ENCODE assay signal across 18 cellular contexts in genomic region chr21:38795475-38795874, GRCh38.
"Had no signal": no experiment of that assay in that cellular context is flagged by ENCODE, and none has a peak within 500 bp of the region (broad histone marks: within the 10 kb centered on the region; RNA-seq: fewer than 3 reads in every experiment).

No MANE protein-coding gene starts in this region.

- H3K4me3 ChIP-seq: cardiac muscle cell, lower lobe of right lung, transverse colon, vagina had no signal

- H3K27me3 Mint-ChIP-seq: stimulated activated naive CD8-positive, alpha-beta T cell treated with anti-CD3 and anti-CD28 coated beads, Interleukin-15, Interleukin-2, amounts not matched to agents 100 ng/mL and 50 ng/mL, for 24 hours had no signal

- ATAC-seq: activated CD8-positive, alpha-beta memory T cell treated with anti-CD3 and anti-CD28 coated beads, Interleukin-2, amount 10 ng/mL, durations not matched to agents 7 days and 5 days; activated T-helper 17 cell treated with anti-CD3 and anti-CD28 coated beads, Interleukin-2, amount 50 U/mL, for 72 hours; left colon; lower lobe of right lung had no signal

- H3K27ac ChIP-seq: cardiac muscle cell, lower lobe of right lung, vagina had no signal

- H3K9me3 ChIP-seq: lower lobe of right lung, transverse colon, vagina had no signal

- H3K27me3 ChIP-seq: cardiac muscle cell, transverse colon, vagina had no signal

- H3K4me3 Mint-ChIP-seq: activated B cell treated with CpG ODN at 0.5 μM for 24 hours; activated CD4-positive, alpha-beta memory T cell treated with anti-CD3 and anti-CD28 coated beads, Interleukin-2, amount 10 ng/mL, durations not matched to agents 7 days and 5 days; activated CD8-positive, alpha-beta memory T cell treated with anti-CD3 and anti-CD28 coated beads, Interleukin-2, amount 10 ng/mL, durations not matched to agents 7 days and 5 days; activated naive CD8-positive, alpha-beta T cell treated with anti-CD3 and anti-CD28 coated beads, Interleukin-2, amount 10 ng/mL, durations not matched to agents 7 days and 5 days; activated T-helper 17 cell treated with anti-CD3 and anti-CD28 coated beads, Interleukin-2, amount 50 U/mL, for 72 hours; nephron; stimulated activated naive CD8-positive, alpha-beta T cell treated with anti-CD3 and anti-CD28 coated beads, Interleukin-15, Interleukin-2, amounts not matched to agents 100 ng/mL and 50 ng/mL, for 24 hours had no signal

- H3K27ac Mint-ChIP-seq: activated B cell treated with CpG ODN at 0.5 μM for 24 hours; activated CD4-positive, alpha-beta memory T cell treated with anti-CD3 and anti-CD28 coated beads, Interleukin-2, amount 10 ng/mL, durations not matched to agents 7 days and 5 days; activated CD8-positive, alpha-beta memory T cell treated with anti-CD3 and anti-CD28 coated beads, Interleukin-2, amount 10 ng/mL, durations not matched to agents 7 days and 5 days; activated naive CD8-positive, alpha-beta T cell treated with anti-CD3 and anti-CD28 coated beads, Interleukin-2, amount 10 ng/mL, durations not matched to agents 7 days and 5 days; activated T-helper 17 cell treated with anti-CD3 and anti-CD28 coated beads, Interleukin-2, amount 50 U/mL, for 72 hours; nephron; stimulated activated naive CD8-positive, alpha-beta T cell treated with anti-CD3 and anti-CD28 coated beads, Interleukin-15, Interleukin-2, amounts not matched to agents 100 ng/mL and 50 ng/mL, for 24 hours had no signal

- H3K36me3 ChIP-seq: cardiac muscle cell, lower lobe of right lung, transverse colon, vagina had no signal

- H3K4me1 ChIP-seq: lower lobe of right lung had no signal

- H3K36me3 Mint-ChIP-seq: activated CD8-positive, alpha-beta memory T cell treated with anti-CD3 and anti-CD28 coated beads, Interleukin-2, amount 10 ng/mL, durations not matched to agents 7 days and 5 days; activated naive CD8-positive, alpha-beta T cell treated with anti-CD3 and anti-CD28 coated beads, Interleukin-2, amount 10 ng/mL, durations not matched to agents 7 days and 5 days had no signal

- H3K4me1 Mint-ChIP-seq: activated B cell treated with CpG ODN at 0.5 μM for 24 hours, nephron had no signal

- DNase-seq: activated B cell treated with CpG ODN at 0.5 μM for 24 hours; activated CD4-positive, alpha-beta memory T cell treated with anti-CD3 and anti-CD28 coated beads, Interleukin-2, amount 10 ng/mL, durations not matched to agents 7 days and 5 days; activated CD4-positive, alpha-beta T cell treated with anti-CD3 and anti-CD28 coated beads for 4 hours; activated CD8-positive, alpha-beta memory T cell treated with anti-CD3 and anti-CD28 coated beads, Interleukin-2, amount 10 ng/mL, durations not matched to agents 7 days and 5 days; activated naive CD4-positive, alpha-beta T cell; activated naive CD8-positive, alpha-beta T cell treated with anti-CD3 and anti-CD28 coated beads, Interleukin-2, amount 10 ng/mL, durations not matched to agents 7 days and 5 days; amygdala; left colon; lower lobe of right lung; occipital lobe; stimulated activated CD4-positive, alpha-beta T cell treated with anti-CD3 and anti-CD28 coated beads, Interleukin-12 subunit alpha, Interleukin-12 subunit beta, amount 100 ng/mL, for 4 hours; T-helper 9 cell; transverse colon had no signal

- H3K9me3 Mint-ChIP-seq: activated B cell treated with CpG ODN at 0.5 μM for 24 hours; activated CD4-positive, alpha-beta memory T cell treated with anti-CD3 and anti-CD28 coated beads, Interleukin-2, amount 10 ng/mL, durations not matched to agents 7 days and 5 days; activated naive CD8-positive, alpha-beta T cell treated with anti-CD3 and anti-CD28 coated beads, Interleukin-2, amount 10 ng/mL, durations not matched to agents 7 days and 5 days; activated T-helper 17 cell treated with anti-CD3 and anti-CD28 coated beads, Interleukin-2, amount 50 U/mL, for 72 hours; stimulated activated naive CD8-positive, alpha-beta T cell treated with anti-CD3 and anti-CD28 coated beads, Interleukin-15, Interleukin-2, amounts not matched to agents 100 ng/mL and 50 ng/mL, for 24 hours had no signal
